ENCODE assay signal across 9 cellular contexts in genomic region chr3:184157206-184157605, GRCh38. TPM values are rescaled to one million over a fixed set of nuclear protein-coding genes. Genes with fewer than 3 reads are reported as not detected.
A peak's percentile ranks its signal among the peaks of the same experiment; 100 is the strongest.
DNase-seq lines count a peak whose midpoint lies in the region; ATAC-seq, FAIRE-seq and TF ChIP-seq lines count a peak whose summit lies in the region.
"Had no signal": no experiment of that assay in that cellular context is flagged by ENCODE, and none has a peak within 500 bp of the region (broad histone marks: within the 10 kb centered on the region; RNA-seq: fewer than 3 reads in every experiment).

No MANE protein-coding gene starts in this region.

- no peak overlapping the region for H3K27ac ChIP-seq in SU-DHL-6 (ENCODE audit: low read depth, low read length)
- H3K27ac ChIP-seq in rectal smooth muscle tissue (ENCODE audit: low read depth, low read length), result peak overlapping the region; percentile 93

- H3K9me3 ChIP-seq in SU-DHL-6 (ENCODE audit: insufficient read depth, low read length), result no peaks in the 10 kb centered on the region

- peaks cover 25% of the 10 kb centered on the region for H3K4me1 ChIP-seq in rectal smooth muscle tissue (ENCODE audit: control insufficient read depth, insufficient read depth, low read length)

- ATAC-seq in GM18873 (IDR thresholded peaks at IDR 0.05; ENCODE audit: low FRiP score, unreplicated experiment), result no peak

- TF ChIP-seq POLR2A in GM12892 (IDR thresholded peaks at IDR 0.05; ENCODE audit: low read depth, low read length), result no peak

- H3K36me3 ChIP-seq in SU-DHL-6 (ENCODE audit: low read length), result no peaks in the 10 kb centered on the region
- no peaks in the 10 kb centered on the region for H3K36me3 ChIP-seq in rectal smooth muscle tissue (ENCODE audit: control insufficient read depth, insufficient read depth, low read length)

- no peak overlapping the region for H2AFZ ChIP-seq in SU-DHL-6 (ENCODE audit: low read depth, low read length, severe bottlenecking)

- H3K4me3 ChIP-seq in SU-DHL-6 (ENCODE audit: insufficient read depth, low read length, poor library complexity, severe bottlenecking) (peak overlapping the region; percentile 67), fibroblast of pulmonary artery (replicated peaks; ENCODE audit: low read depth, low read length) (peak overlapping the region; percentile 97), rectal smooth muscle tissue (ENCODE audit: low read length) (peak overlapping the region; percentile 96)

- no peaks in the 10 kb centered on the region for H4K20me1 ChIP-seq in SU-DHL-6 (ENCODE audit: low read depth, low read length)

- H3K27me3 ChIP-seq in SU-DHL-6 (ENCODE audit: low read length), result no peaks in the 10 kb centered on the region
- H3K27me3 ChIP-seq in rectal smooth muscle tissue (ENCODE audit: control insufficient read depth, insufficient read depth, low read length), result no peaks in the 10 kb centered on the region

- no peak for FAIRE-seq in GM12892 (lab: Jason Lieb, UNC)

- H3K79me2 ChIP-seq in SU-DHL-6 (ENCODE audit: insufficient read depth, low read length), result peaks cover 39% of the 10 kb centered on the region

- DNase-seq in GM03348 (ENCODE audit: low spot score) (peak; percentile 24), fibroblast of pulmonary artery (ENCODE audit: low read depth) (no peak), GM12892 (ENCODE audit: insufficient read length) (no peak), KG1 (lab: John Stamatoyannopoulos, UW) (no peak), DMS53 treated with DMSO at 0.1 percent for 48 hours (lab: John Stamatoyannopoulos, UW; ENCODE audit: unreplicated experiment) (no peak)
- DNase-seq: GOT3 had no signal

- peaks cover 14% of the 10 kb centered on the region for H3F3A ChIP-seq in SU-DHL-6 (ENCODE audit: insufficient read depth)

- no peaks in the 10 kb centered on the region for H3K9me2 ChIP-seq in SU-DHL-6 (replicated peaks; ENCODE audit: insufficient read depth, low read length)

- H3K9ac ChIP-seq in SU-DHL-6 (ENCODE audit: low read length) (peak overlapping the region; percentile 71), rectal smooth muscle tissue (ENCODE audit: low read length) (peak overlapping the region; percentile 7)

- peak overlapping the region; percentile 90 for H3K4me2 ChIP-seq in SU-DHL-6 (ENCODE audit: low read depth, low read length, poor library complexity, severe bottlenecking)

- TF ChIP-seq CTCF in SU-DHL-6 (IDR thresholded peaks at IDR 0.05; ENCODE audit: insufficient read depth, low read length, poor library complexity, severe bottlenecking) (no peak), fibroblast of pulmonary artery (IDR thresholded peaks at IDR 0.05; ENCODE audit: low read length, missing control alignments) (no peak)

RNA-seq across cellular contexts. Expression of gene DVL3, which starts 2.0 kb away (rescaled TPM):
- polyA plus RNA-seq in GM12892 (2012; ENCODE audit: missing spikeins), result 14.3 TPM

RNA-seq across cellular contexts. Expression of gene AP2M1, which starts 17.4 kb away (rescaled TPM):
- 157 TPM for polyA plus RNA-seq in GM12892 (2012; ENCODE audit: missing spikeins)

RNA-seq across cellular contexts. Expression of gene EIF2B5, which starts 22.0 kb away (rescaled TPM):
- polyA plus RNA-seq in GM12892 (2012; ENCODE audit: missing spikeins), result 33.8 TPM

RNA-seq across cellular contexts. Expression of gene ABCF3, which starts 28.8 kb away (rescaled TPM):
- polyA plus RNA-seq in GM12892 (2012; ENCODE audit: missing spikeins), result 30.3 TPM
